ENCODE assay signal across 10 cellular contexts in genomic region chr5:107389769-107390168, GRCh38.
DNase-seq lines count a peak whose midpoint lies in the region; ATAC-seq and TF ChIP-seq lines count a peak whose summit lies in the region.
"Had no signal": no experiment of that assay in that cellular context is flagged by ENCODE, and none has a peak within 500 bp of the region (broad histone marks: within the 10 kb centered on the region; RNA-seq: fewer than 3 reads in every experiment).

No MANE protein-coding gene starts in this region.

- DNase-seq in NOMO-1 treated with dmso at 0.1 percent for 144 hours (lab: John Stamatoyannopoulos, UW; ENCODE audit: unreplicated experiment) (peak; percentile 19), neural progenitor cell (ENCODE audit: low spot score) (no peak), coronary artery (ENCODE audit: low spot score) (no peak)
- DNase-seq in activated T-helper 1 cell treated with anti-CD3 and anti-CD28 coated beads, Interleukin-12 subunit alpha, Interleukin-12 subunit beta, Interleukin-2, Interleukin-4 antibody, amounts not matched to agents 30 ng/mL and 10 ng/mL and 1 ng/mL, durations not matched to agents 14 hours and 24 hours and 36 hours (ENCODE audit: low spot score): no peak
- DNase-seq in stimulated activated CD4-positive, alpha-beta T cell treated with anti-CD3 and anti-CD28 coated beads, Interleukin-12 subunit alpha, Interleukin-12 subunit beta, amount 100 ng/mL, for 4 hours: no peak
- DNase-seq: aorta; NCI-H1417 treated with DMSO at 0.1 percent for 48 hours; stimulated activated naive CD4-positive, alpha-beta T cell treated with Interleukin-2 at 50 U/mL for 16 hours had no signal

- no peaks in the 10 kb centered on the region for H3K9me3 Mint-ChIP-seq in dendritic cell treated with granulocyte-macrophage colony-stimulating factor and Interleukin-4, amounts not matched to agents 40 ng/mL and 50 ng/mL, for 4 days
- no peaks in the 10 kb centered on the region for H3K9me3 Mint-ChIP-seq in neural progenitor cell
- no peaks in the 10 kb centered on the region for H3K9me3 Mint-ChIP-seq in activated T-helper 1 cell treated with anti-CD3 and anti-CD28 coated beads, Interleukin-12 subunit alpha, Interleukin-12 subunit beta, Interleukin-2, Interleukin-4 antibody, amounts not matched to agents 30 ng/mL and 10 ng/mL and 1 ng/mL, durations not matched to agents 14 hours and 24 hours and 36 hours

- H3K27me3 Mint-ChIP-seq in dendritic cell treated with granulocyte-macrophage colony-stimulating factor and Interleukin-4, amounts not matched to agents 40 ng/mL and 50 ng/mL, for 4 days: no peaks in the 10 kb centered on the region
- no peaks in the 10 kb centered on the region for H3K27me3 Mint-ChIP-seq in neural progenitor cell (ENCODE audit: insufficient read depth, low read depth)
- H3K27me3 Mint-ChIP-seq in activated T-helper 1 cell treated with anti-CD3 and anti-CD28 coated beads, Interleukin-12 subunit alpha, Interleukin-12 subunit beta, Interleukin-2, Interleukin-4 antibody, amounts not matched to agents 30 ng/mL and 10 ng/mL and 1 ng/mL, durations not matched to agents 14 hours and 24 hours and 36 hours (ENCODE audit: insufficient read depth): no peaks in the 10 kb centered on the region

- H3K79me2 ChIP-seq in neural progenitor cell (ENCODE audit: low read depth): peaks cover 97% of the 10 kb centered on the region

- H3K36me3 ChIP-seq in neural progenitor cell: peaks cover 11% of the 10 kb centered on the region

- no peak overlapping the region for H3K4me2 ChIP-seq in neural progenitor cell

- ATAC-seq in GM19395 (IDR thresholded peaks at IDR 0.05; ENCODE audit: unreplicated experiment): peak; percentile 2

- no peaks in the 10 kb centered on the region for H3K9me3 ChIP-seq in neural progenitor cell (ENCODE audit: low read depth)

- no peak overlapping the region for H3K4me3 Mint-ChIP-seq in dendritic cell treated with granulocyte-macrophage colony-stimulating factor and Interleukin-4, amounts not matched to agents 40 ng/mL and 50 ng/mL, for 4 days
- no peak overlapping the region for H3K4me3 Mint-ChIP-seq in neural progenitor cell
- H3K4me3 Mint-ChIP-seq in activated T-helper 1 cell treated with anti-CD3 and anti-CD28 coated beads, Interleukin-12 subunit alpha, Interleukin-12 subunit beta, Interleukin-2, Interleukin-4 antibody, amounts not matched to agents 30 ng/mL and 10 ng/mL and 1 ng/mL, durations not matched to agents 14 hours and 24 hours and 36 hours: no peak overlapping the region

- intact Hi-C loops in dendritic cell treated with granulocyte-macrophage colony-stimulating factor and Interleukin-4, amounts not matched to agents 40 ng/mL and 50 ng/mL, for 4 days (cut with micrococcal nuclease): no loop called here
- intact Hi-C loops in activated T-helper 1 cell treated with anti-CD3 and anti-CD28 coated beads, Interleukin-12 subunit alpha, Interleukin-12 subunit beta, Interleukin-2, Interleukin-4 antibody, amounts not matched to agents 30 ng/mL and 10 ng/mL and 1 ng/mL, durations not matched to agents 14 hours and 24 hours and 36 hours (cut with micrococcal nuclease): loop anchor here (2.0 kb wide), 2 partner anchors 183 to 991 kb away; no protein-coding TSS in a partner anchor

- H3K4me3 ChIP-seq in neural progenitor cell: no peak overlapping the region
- H3K4me3 ChIP-seq in coronary artery: no peak overlapping the region

- H3K4me1 ChIP-seq in neural progenitor cell: peaks cover 69% of the 10 kb centered on the region

- no peaks in the 10 kb centered on the region for H3K27me3 ChIP-seq in neural progenitor cell

- TF ChIP-seq CTCF in neural progenitor cell (IDR thresholded peaks at IDR 0.05): no peak
- no peak for TF ChIP-seq CTCF in coronary artery (IDR thresholded peaks at IDR 0.05)

- peak overlapping the region; percentile 43 for H3K27ac Mint-ChIP-seq in dendritic cell treated with granulocyte-macrophage colony-stimulating factor and Interleukin-4, amounts not matched to agents 40 ng/mL and 50 ng/mL, for 4 days
- H3K27ac Mint-ChIP-seq in neural progenitor cell: no peak overlapping the region
- no peak overlapping the region for H3K27ac Mint-ChIP-seq in activated T-helper 1 cell treated with anti-CD3 and anti-CD28 coated beads, Interleukin-12 subunit alpha, Interleukin-12 subunit beta, Interleukin-2, Interleukin-4 antibody, amounts not matched to agents 30 ng/mL and 10 ng/mL and 1 ng/mL, durations not matched to agents 14 hours and 24 hours and 36 hours

- H4K20me1 ChIP-seq in neural progenitor cell (ENCODE audit: low read depth): peaks cover 100% of the 10 kb centered on the region

- H2AFZ ChIP-seq in neural progenitor cell (replicated peaks): no peak overlapping the region

- H3K27ac ChIP-seq in neural progenitor cell (peak overlapping the region; percentile 11), coronary artery (no peak overlapping the region)

- peaks cover 30% of the 10 kb centered on the region for H3K4me1 Mint-ChIP-seq in dendritic cell treated with granulocyte-macrophage colony-stimulating factor and Interleukin-4, amounts not matched to agents 40 ng/mL and 50 ng/mL, for 4 days (ENCODE audit: low read depth)
- peaks cover 55% of the 10 kb centered on the region for H3K4me1 Mint-ChIP-seq in neural progenitor cell
- H3K4me1 Mint-ChIP-seq in activated T-helper 1 cell treated with anti-CD3 and anti-CD28 coated beads, Interleukin-12 subunit alpha, Interleukin-12 subunit beta, Interleukin-2, Interleukin-4 antibody, amounts not matched to agents 30 ng/mL and 10 ng/mL and 1 ng/mL, durations not matched to agents 14 hours and 24 hours and 36 hours (ENCODE audit: low read depth): peaks cover 29% of the 10 kb centered on the region

- no peak overlapping the region for H3K9ac ChIP-seq in neural progenitor cell

- H3K36me3 Mint-ChIP-seq in dendritic cell treated with granulocyte-macrophage colony-stimulating factor and Interleukin-4, amounts not matched to agents 40 ng/mL and 50 ng/mL, for 4 days (ENCODE audit: low read depth): no peaks in the 10 kb centered on the region
- peaks cover 31% of the 10 kb centered on the region for H3K36me3 Mint-ChIP-seq in neural progenitor cell
- H3K36me3 Mint-ChIP-seq in activated T-helper 1 cell treated with anti-CD3 and anti-CD28 coated beads, Interleukin-12 subunit alpha, Interleukin-12 subunit beta, Interleukin-2, Interleukin-4 antibody, amounts not matched to agents 30 ng/mL and 10 ng/mL and 1 ng/mL, durations not matched to agents 14 hours and 24 hours and 36 hours (ENCODE audit: low read depth): no peaks in the 10 kb centered on the region

- H3F3A ChIP-seq in neural progenitor cell (ENCODE audit: low read depth): peaks cover 10% of the 10 kb centered on the region
